Comparison of ENCODE assay signal across 1 cellular context in the genomic region with DNA sequence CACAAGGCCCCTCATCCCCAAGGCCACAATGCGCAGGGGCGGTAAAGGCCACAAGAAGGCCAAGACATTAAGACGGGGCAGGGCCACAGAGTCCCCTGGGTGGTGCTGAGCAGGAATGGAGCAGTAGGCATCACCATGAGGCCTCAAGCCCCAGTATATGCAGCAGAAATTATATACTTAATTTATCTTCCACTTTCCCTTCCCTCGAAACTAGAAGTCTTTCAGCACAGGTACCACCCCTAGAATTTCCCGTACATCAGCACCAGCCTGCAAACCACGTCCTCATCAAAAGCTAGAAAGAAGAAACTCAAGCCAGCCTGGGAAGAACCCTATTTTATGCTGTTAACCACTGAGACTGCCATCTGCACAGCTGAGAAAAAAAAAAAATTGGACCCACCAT.
TF ChIP-seq lines count a peak whose summit lies in the region.

No MANE protein-coding gene starts in this region.

TF ChIP-seq in HCT116, 20 proteins besides CTCF, POLR2A, EP300 and RAD21 (continued from another document):
- TF ChIP-seq REST (IDR thresholded peaks at IDR 0.05; ENCODE audit: low read depth) = no peak
- TF ChIP-seq EGR1 (IDR thresholded peaks at IDR 0.05; ENCODE audit: low read depth) = no peak
- no peak for TF ChIP-seq JUND (IDR thresholded peaks at IDR 0.05)
- no peak; the same call in 1 of the 2 replicates for TF ChIP-seq MAX (IDR thresholded peaks at IDR 0.05)
- no peak for TF ChIP-seq SIN3A (IDR thresholded peaks at IDR 0.05; ENCODE audit: low read depth)
- no peak for TF ChIP-seq CBX3 (IDR thresholded peaks at IDR 0.05; ENCODE audit: low read depth)
- TF ChIP-seq CEBPB (IDR thresholded peaks at IDR 0.05; ENCODE audit: low read depth) = no peak
- TF ChIP-seq YY1 (IDR thresholded peaks at IDR 0.05; ENCODE audit: extremely low read depth, insufficient replicate concordance, low read depth, low read length) = no peak
- no peak for TF ChIP-seq ELF1 (IDR thresholded peaks at IDR 0.05; ENCODE audit: borderline replicate concordance, low read depth)
- no peak for TF ChIP-seq FOSL1 (IDR thresholded peaks at IDR 0.05; ENCODE audit: low read depth)
- TF ChIP-seq ZFX (IDR thresholded peaks at IDR 0.05) = no peak
- no peak for TF ChIP-seq ZBTB33 (IDR thresholded peaks at IDR 0.05; ENCODE audit: extremely low read depth, insufficient replicate concordance, low read length)
- TF ChIP-seq SRF (IDR thresholded peaks at IDR 0.05; ENCODE audit: low read depth) = no peak
- no peak for TF ChIP-seq POLR2AphosphoS5 (IDR thresholded peaks at IDR 0.05; ENCODE audit: low read depth, low read length)
- no peak for TF ChIP-seq SP1 (IDR thresholded peaks at IDR 0.05; ENCODE audit: low read depth)
- TF ChIP-seq ZNF274 (IDR thresholded peaks at IDR 0.05; ENCODE audit: low read depth, low read length) = no peak
